In the genomic region with DNA sequence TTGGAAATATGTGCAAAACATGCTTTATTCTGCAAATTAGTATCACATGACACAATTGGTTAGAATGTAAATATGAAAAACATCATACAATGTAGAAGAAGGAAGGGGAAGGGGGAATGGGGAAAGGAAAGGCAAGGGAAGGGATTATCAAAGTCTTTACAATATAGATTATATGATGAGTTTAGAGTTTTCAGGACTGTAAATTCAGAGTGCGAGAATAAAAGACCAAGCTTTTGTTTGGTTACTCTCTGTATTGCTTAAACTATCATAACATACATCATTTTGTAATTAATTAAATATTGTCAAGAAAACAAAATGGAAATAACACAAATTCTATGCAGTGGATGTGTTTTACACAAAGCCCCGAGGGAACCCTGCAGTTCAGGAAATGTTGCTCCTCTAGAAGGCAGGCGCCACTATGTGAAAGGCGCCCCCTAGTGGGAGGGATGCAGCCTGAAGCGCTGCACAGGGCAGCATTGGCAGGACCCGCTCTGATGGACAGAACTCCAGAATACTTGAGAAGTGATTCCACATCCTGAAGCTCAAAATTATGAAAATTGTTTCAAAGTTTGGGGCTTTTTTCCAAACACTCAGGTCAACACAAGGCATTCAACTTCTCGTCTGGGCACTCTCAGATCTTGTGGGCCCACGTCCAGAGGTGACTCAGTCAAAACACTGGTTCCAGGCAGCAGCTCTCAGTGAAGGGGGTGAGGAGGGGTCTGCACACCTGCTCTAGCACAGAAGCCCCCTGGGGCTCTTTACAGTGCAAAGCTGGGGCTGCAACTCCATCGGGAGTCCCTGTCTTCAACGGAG, we compare ENCODE assay signal across 8 cellular contexts. TPM values are rescaled to one million over a fixed set of nuclear protein-coding genes. Genes with fewer than 3 reads are reported as not detected.
DNase-seq lines count a peak whose midpoint lies in the region; ATAC-seq lines count a peak whose summit lies in the region.

No MANE protein-coding gene starts in this region.

- no peak overlapping the region for H3K4me3 Mint-ChIP-seq in T-cell

- peaks cover 0 to 1% (median 0%) of the 10 kb centered on the region in 3 donors for H3K4me1 Mint-ChIP-seq in T-cell

- DNase-seq in Daoy (ENCODE audit: low read depth) (peak; percentile 61), LHCN-M2 (ENCODE audit: low read depth) (peak; percentile 60), T-cell (peak; percentile 3 to 74 (median 56)), amniotic epithelial cell (ENCODE audit: low read depth) (peak; percentile 50), left ventricle myocardium superior (peak; percentile 85), sciatic nerve (ENCODE audit: low spot score) (peak; percentile 86), NCI-H2107 (lab: John Stamatoyannopoulos, UW) (no peak)

- ATAC-seq in GM21576 (IDR thresholded peaks at IDR 0.05; ENCODE audit: unreplicated experiment) (peak; percentile 89), T-cell (replicated peaks in 1 of 4) (peak; percentile 79 to 84 (median 83)), left ventricle myocardium superior (peak; percentile 92), sciatic nerve (peak; percentile 93)

- H3K27ac Mint-ChIP-seq in T-cell: no peak overlapping the region

- no peaks in the 10 kb centered on the region for H3K9me3 Mint-ChIP-seq in T-cell

- intact Hi-C loops in left ventricle myocardium superior (cut with micrococcal nuclease): no loop called here
- intact Hi-C loops in sciatic nerve (cut with DNase I): no loop called here

- CTCF ChIA-PET in T-cell (lab: Charles Lee): interaction anchor here (0.6 to 1.2 kb wide), 6 partner anchors 21 to 672 kb away, joined by 3 to 5 read pairs (median 4); no protein-coding TSS in a partner anchor

- POLR2A ChIA-PET in T-cell (lab: Charles Lee): no interaction called here

- H3K27me3 Mint-ChIP-seq in T-cell: peaks cover 0 to 5% of the 10 kb centered on the region in 2 donors

- H3K36me3 Mint-ChIP-seq in T-cell: no peaks in the 10 kb centered on the region

RNA-seq across cellular contexts. Expression of a gene that starts 31.6 kb away (rescaled TPM):
- 4.4 and 5.5 TPM in 2 replicates for total RNA-seq in Daoy (2014; rRNA removed; shearing (Covaris generic))
- 9.1 and 11.7 TPM in 2 replicates for total RNA-seq in LHCN-M2 (2014; rRNA removed)
- 11.4 TPM for polyA plus RNA-seq in LHCN-M2 (2012)
- total RNA-seq in T-cell: 10 to 100 TPM in 4 of 5 donors, 1 to 10 TPM in 1; 9.6 to 16.6 (median 13.3) TPM
- 6.9 TPM for total RNA-seq in left ventricle myocardium superior
- 13.6 TPM for total RNA-seq in sciatic nerve
